In genomic region chr9:127935765-127936221, GRCh38 we compare ENCODE assay signal across 9 cellular contexts. TPM values are rescaled to one million over a fixed set of nuclear protein-coding genes. Genes with fewer than 3 reads are reported as not detected.
DNase-seq lines count a peak whose midpoint lies in the region; ATAC-seq and TF ChIP-seq lines count a peak whose summit lies in the region.
"Had no signal": no experiment of that assay in that cellular context is flagged by ENCODE, and none has a peak within 500 bp of the region (broad histone marks: within the 10 kb centered on the region; RNA-seq: fewer than 3 reads in every experiment).

No MANE protein-coding gene starts in this region.

- H4K20me1 ChIP-seq in mammary epithelial cell (ENCODE audit: insufficient read depth, low read length), result no peaks in the 10 kb centered on the region
- H4K20me1 ChIP-seq in osteoblast (ENCODE audit: insufficient read depth, low read length), result peaks cover 14% of the 10 kb centered on the region

- H3K27ac Mint-ChIP-seq in activated CD8-positive, alpha-beta memory T cell treated with anti-CD3 and anti-CD28 coated beads, Interleukin-2, amount 10 ng/mL, durations not matched to agents 7 days and 5 days, result peak overlapping the region; percentile 22

- dilution Hi-C loops in mammary epithelial cell (cut with HindIII; ENCODE audit: low sequenced_read_pairs), result loop anchor here (5.0 to 10.0 kb wide), 4 partner anchors 47 to 139 kb away; partner anchors contain the start of gene EEIG1

- H3K9ac ChIP-seq in mammary epithelial cell (ENCODE audit: insufficient read depth, low read length), result no peak overlapping the region

- CTCF ChIA-PET in activated CD8-positive, alpha-beta memory T cell treated with anti-CD3 and anti-CD28 coated beads, Interleukin-2, amount 10 ng/mL, durations not matched to agents 7 days and 5 days (lab: Charles Lee), result interaction anchor here (1.1 to 3.0 kb wide), 5 partner anchors 8 to 157 kb away, joined by 3 to 13 read pairs (median 4); partner anchors contain the start of gene SH2D3C
- CTCF ChIA-PET in mammary epithelial cell (lab: Charles Lee; ENCODE audit: low non-redundant PET), result no interaction called here
- CTCF ChIA-PET in HEK293T (lab: Yijun Ruan, JAX), result no interaction called here

- H3K9me3 Mint-ChIP-seq in activated CD8-positive, alpha-beta memory T cell treated with anti-CD3 and anti-CD28 coated beads, Interleukin-2, amount 10 ng/mL, durations not matched to agents 7 days and 5 days (ENCODE audit: low read depth), result no peaks in the 10 kb centered on the region

- POLR2A ChIA-PET in HEK293T (lab: Yijun Ruan, JAX), result no interaction called here

- TF ChIP-seq CTCF in mammary epithelial cell (conservative IDR thresholded peaks at IDR 0.05 in 1 of 2, IDR thresholded peaks at IDR 0.05 in 1 of 2; ENCODE audit: extremely low read depth in 1 of 2, insufficient read depth in 1 of 2, low read depth in 1 of 2, low read length in 2 of 2), result no peak
- no peak for TF ChIP-seq CTCF in osteoblast (IDR thresholded peaks at IDR 0.05; ENCODE audit: extremely low read depth, low read depth, low read length)

- peaks cover 28% of the 10 kb centered on the region for H3K4me1 ChIP-seq in mammary epithelial cell (ENCODE audit: insufficient read depth, low read length)
- H3K4me1 ChIP-seq in osteoblast (ENCODE audit: insufficient read depth, low read length), result peaks cover 44% of the 10 kb centered on the region

- ATAC-seq in activated CD8-positive, alpha-beta memory T cell treated with anti-CD3 and anti-CD28 coated beads, Interleukin-2, amount 10 ng/mL, durations not matched to agents 7 days and 5 days, result no peak
- ATAC-seq in HG02885 (IDR thresholded peaks at IDR 0.05; ENCODE audit: poor library complexity, unreplicated experiment), result no peak

- H3K9me3 ChIP-seq in mammary epithelial cell (replicated peaks; ENCODE audit: insufficient read depth, low read length) (no peaks in the 10 kb centered on the region), osteoblast (ENCODE audit: low read depth, low read length) (no peaks in the 10 kb centered on the region)

- no peaks in the 10 kb centered on the region for H3K36me3 ChIP-seq in mammary epithelial cell (ENCODE audit: insufficient read depth, low read length)
- H3K36me3 ChIP-seq in osteoblast (ENCODE audit: insufficient read depth, low read length), result peaks cover 11% of the 10 kb centered on the region

- BruUV-seq in mammary epithelial cell (replicated peaks; lab: Mats Ljungman, UMichigan), result no TSS peak

- peaks cover 36% of the 10 kb centered on the region for H3K79me2 ChIP-seq in mammary epithelial cell (ENCODE audit: insufficient read depth, low read length)
- peaks cover 47% of the 10 kb centered on the region for H3K79me2 ChIP-seq in osteoblast (ENCODE audit: insufficient read depth, low read length)

- H3K4me2 ChIP-seq in mammary epithelial cell (ENCODE audit: insufficient read depth, low read depth, low read length), result peak overlapping the region; percentile 87
- H3K4me2 ChIP-seq in osteoblast (ENCODE audit: insufficient read depth, low read length), result peak overlapping the region; percentile 97

- H3K27me3 Mint-ChIP-seq in activated CD8-positive, alpha-beta memory T cell treated with anti-CD3 and anti-CD28 coated beads, Interleukin-2, amount 10 ng/mL, durations not matched to agents 7 days and 5 days, result peaks cover 2% of the 10 kb centered on the region

- in situ Hi-C loops in mammary epithelial cell (cut with MboI; ENCODE audit: low sequenced_read_pairs in 2 of 2), result loop anchor here in 1 of 2 donors (5.0 kb wide), 2 partner anchors 102 to 157 kb away; no protein-coding TSS in a partner anchor

- H3K36me3 Mint-ChIP-seq in activated CD8-positive, alpha-beta memory T cell treated with anti-CD3 and anti-CD28 coated beads, Interleukin-2, amount 10 ng/mL, durations not matched to agents 7 days and 5 days, result peaks cover 20% of the 10 kb centered on the region

- H3K27ac ChIP-seq in mammary epithelial cell (ENCODE audit: insufficient read depth, low read depth, low read length) (no peak overlapping the region), osteoblast (ENCODE audit: low read depth, low read length) (peak overlapping the region; percentile 93)

- WGBS in mammary epithelial cell (ENCODE audit: low coverage, missing lambda C conversion rate), result 87% methylated on average over 4 of the region's 4 CpGs

- H3K4me3 ChIP-seq in mammary epithelial cell (replicated peaks in 1 of 3; ENCODE audit: insufficient read depth in 1 of 3, low read depth in 2 of 3, low read length in 3 of 3), result peak overlapping the region in 1 of 3 experiments; percentile 73
- peak overlapping the region; percentile 98 for H3K4me3 ChIP-seq in osteoblast (ENCODE audit: insufficient read depth, low read length)

- DNase-seq in activated CD8-positive, alpha-beta memory T cell treated with anti-CD3 and anti-CD28 coated beads, Interleukin-2, amount 10 ng/mL, durations not matched to agents 7 days and 5 days, result no peak
- no peak for DNase-seq in activated CD8-positive, alpha-beta memory T cell treated with anti-CD3 and anti-CD28 coated beads, Interleukin-2, amount 50 U/mL, for 48 hours
- peak; percentile 94 for DNase-seq in RKO (ENCODE audit: low spot score)
- no peak for DNase-seq in mammary epithelial cell
- peak; percentile 92 for DNase-seq in osteoblast (ENCODE audit: insufficient read length, low spot score, missing footprints)
- no peak for DNase-seq in HEK293T (ENCODE audit: extremely low spot score)
- DNase-seq in NCI-H1436 (lab: John Stamatoyannopoulos, UW), result no peak
- DNase-seq: activated effector memory CD4-positive, alpha-beta T cell treated with anti-CD3 and anti-CD28 coated beads, Interleukin-2, amount 50 U/mL, for 16 hours had no signal

- H2AFZ ChIP-seq in mammary epithelial cell (ENCODE audit: low read depth, low read length) (no peak overlapping the region), osteoblast (ENCODE audit: low read length) (no peak overlapping the region)

- H3K4me3 Mint-ChIP-seq in activated CD8-positive, alpha-beta memory T cell treated with anti-CD3 and anti-CD28 coated beads, Interleukin-2, amount 10 ng/mL, durations not matched to agents 7 days and 5 days, result peak overlapping the region; percentile 87

- H3K4me1 Mint-ChIP-seq in activated CD8-positive, alpha-beta memory T cell treated with anti-CD3 and anti-CD28 coated beads, Interleukin-2, amount 10 ng/mL, durations not matched to agents 7 days and 5 days, result peaks cover 42% of the 10 kb centered on the region

- H3K27me3 ChIP-seq in mammary epithelial cell (ENCODE audit: insufficient read depth, low read length), result no peaks in the 10 kb centered on the region
- no peaks in the 10 kb centered on the region for H3K27me3 ChIP-seq in osteoblast (ENCODE audit: insufficient read depth, low read length)

- intact Hi-C loops in mammary epithelial cell (cut with micrococcal nuclease), result no loop called here

TF ChIP-seq in HEK293T, 16 proteins besides CTCF, POLR2A, EP300 and RAD21 (continues in another document):
- TF ChIP-seq ZNF384 (IDR thresholded peaks at IDR 0.05) (no peak), FOXM1 (IDR thresholded peaks at IDR 0.05; ENCODE audit: borderline replicate concordance) (no peak), L3MBTL2 (conservative IDR thresholded peaks at IDR 0.05) (no peak), SUZ12 (IDR thresholded peaks at IDR 0.05) (no peak), SP1 (IDR thresholded peaks at IDR 0.05) (no peak), HDGF (IDR thresholded peaks at IDR 0.05; ENCODE audit: borderline replicate concordance) (no peak), FOXK2 (IDR thresholded peaks at IDR 0.05) (no peak), LEF1 (IDR thresholded peaks at IDR 0.05; ENCODE audit: borderline replicate concordance) (no peak), BHLHE40 (IDR thresholded peaks at IDR 0.05; ENCODE audit: borderline replicate concordance) (no peak), ELF4 (IDR thresholded peaks at IDR 0.05) (no peak), FOXA1 (IDR thresholded peaks at IDR 0.05) (no peak), TARDBP (IDR thresholded peaks at IDR 0.05) (no peak), ARNT (IDR thresholded peaks at IDR 0.05) (no peak)
- TF ChIP-seq, protein P1, sequence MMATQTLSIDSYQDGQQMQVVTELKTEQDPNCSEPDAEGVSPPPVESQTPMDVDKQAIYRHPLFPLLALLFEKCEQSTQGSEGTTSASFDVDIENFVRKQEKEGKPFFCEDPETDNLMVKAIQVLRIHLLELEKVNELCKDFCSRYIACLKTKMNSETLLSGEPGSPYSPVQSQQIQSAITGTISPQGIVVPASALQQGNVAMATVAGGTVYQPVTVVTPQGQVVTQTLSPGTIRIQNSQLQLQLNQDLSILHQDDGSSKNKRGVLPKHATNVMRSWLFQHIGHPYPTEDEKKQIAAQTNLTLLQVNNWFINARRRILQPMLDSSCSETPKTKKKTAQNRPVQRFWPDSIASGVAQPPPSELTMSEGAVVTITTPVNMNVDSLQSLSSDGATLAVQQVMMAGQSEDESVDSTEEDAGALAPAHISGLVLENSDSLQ (IDR thresholded peaks at IDR 0.05), result no peak

RNA-seq across cellular contexts. Expression of gene DPM2, which starts 1.9 kb away (rescaled TPM):
- total RNA-seq in activated CD8-positive, alpha-beta memory T cell treated with anti-CD3 and anti-CD28 coated beads, Interleukin-2, amount 10 ng/mL, durations not matched to agents 7 days and 5 days, result 10 to 100 TPM; 51.4 to 53.5 TPM
- total RNA-seq in mammary epithelial cell (10 to 100 TPM; 10.0 to 48.7 TPM), osteoblast (10.1 and 11.5 TPM in 2 replicates)
- polyA plus RNA-seq in mammary epithelial cell, result 45.2 TPM
- 74.8 TPM for polyA minus RNA-seq in mammary epithelial cell

RNA-seq across cellular contexts. Expression of gene PIP5KL1, which starts 5.2 kb away (rescaled TPM):
- 1 to 10 TPM; 1.8 to 2.6 TPM for total RNA-seq in activated CD8-positive, alpha-beta memory T cell treated with anti-CD3 and anti-CD28 coated beads, Interleukin-2, amount 10 ng/mL, durations not matched to agents 7 days and 5 days
- 10 to 100 TPM in 1 of 2 donors, 1 to 10 TPM in 1; 6.7 to 11.8 TPM for total RNA-seq in mammary epithelial cell
- polyA plus RNA-seq in mammary epithelial cell, result 4.4 TPM
- polyA minus RNA-seq in mammary epithelial cell, result 0.41 TPM
- 2.2 and 3.5 TPM in 2 replicates for total RNA-seq in osteoblast

RNA-seq across cellular contexts. Expression of gene ST6GALNAC4, which starts 19.0 kb away (rescaled TPM):
- 10 to 100 TPM; 64.7 to 71.4 TPM for total RNA-seq in activated CD8-positive, alpha-beta memory T cell treated with anti-CD3 and anti-CD28 coated beads, Interleukin-2, amount 10 ng/mL, durations not matched to agents 7 days and 5 days
- total RNA-seq in mammary epithelial cell (10 to 100 TPM; 14.3 to 19.6 TPM), osteoblast (29.5 and 33.7 TPM in 2 replicates)
- 21.9 TPM for polyA plus RNA-seq in mammary epithelial cell
- polyA minus RNA-seq in mammary epithelial cell, result 50.2 TPM

RNA-seq across cellular contexts. Expression of gene ST6GALNAC6, which starts 36.4 kb away (rescaled TPM):
- total RNA-seq in activated CD8-positive, alpha-beta memory T cell treated with anti-CD3 and anti-CD28 coated beads, Interleukin-2, amount 10 ng/mL, durations not matched to agents 7 days and 5 days, result 10 to 100 TPM; 75.7 to 93.5 TPM
- 10 to 100 TPM; 28.8 to 29.5 TPM for total RNA-seq in mammary epithelial cell
- 26.6 TPM for polyA plus RNA-seq in mammary epithelial cell
- 14.6 TPM for polyA minus RNA-seq in mammary epithelial cell
- total RNA-seq in osteoblast, result 52.7 and 53.2 TPM in 2 replicates

RNA-seq across cellular contexts. Expression of gene EEIG1, which starts 45.0 kb away (rescaled TPM):
- 100 to 1,000 TPM in 1 of 2 experiments, 10 to 100 TPM in 1; 60.8 to 116 TPM for total RNA-seq in activated CD8-positive, alpha-beta memory T cell treated with anti-CD3 and anti-CD28 coated beads, Interleukin-2, amount 10 ng/mL, durations not matched to agents 7 days and 5 days
- 10 to 100 TPM; 23.0 to 29.3 TPM for total RNA-seq in mammary epithelial cell
- polyA plus RNA-seq in mammary epithelial cell, result 17.1 TPM
- polyA minus RNA-seq in mammary epithelial cell, result 11.3 TPM
- 18.0 and 20.6 TPM in 2 replicates for total RNA-seq in osteoblast

Comparison
In these comparisons a context has a peak if more than half of its experiments do, and no peak if none do; other contexts are left out.
1. DNase-seq: peak in RKO (single experiment) and osteoblast (single experiment); none in activated CD8-positive, alpha-beta memory T cell treated with anti-CD3 and anti-CD28 coated beads, Interleukin-2, amount 10 ng/mL, durations not matched to agents 7 days and 5 days (single experiment), activated CD8-positive, alpha-beta memory T cell treated with anti-CD3 and anti-CD28 coated beads, Interleukin-2, amount 50 U/mL, for 48 hours (single experiment), mammary epithelial cell (single experiment), HEK293T (single experiment) and NCI-H1436 (single experiment).